Comparison of ENCODE assay signal across 8 cellular contexts in genomic region chr12:105561981-105562726, GRCh38.
DNase-seq lines count a peak whose midpoint lies in the region; ATAC-seq, FAIRE-seq and TF ChIP-seq lines count a peak whose summit lies in the region.

No MANE protein-coding gene starts in this region.

- no peak overlapping the region for H3K27ac Mint-ChIP-seq in activated naive CD8-positive, alpha-beta T cell treated with anti-CD3 and anti-CD28 coated beads, Interleukin-2, amount 50 U/mL, for 24 hours
- H3K27ac Mint-ChIP-seq in activated CD8-positive, alpha-beta T cell treated with anti-CD3 and anti-CD28 coated beads, Interleukin-2, amount 10 ng/mL, durations not matched to agents 7 days and 5 days = no peak overlapping the region

- no peaks in the 10 kb centered on the region for H3K36me3 Mint-ChIP-seq in activated naive CD8-positive, alpha-beta T cell treated with anti-CD3 and anti-CD28 coated beads, Interleukin-2, amount 50 U/mL, for 24 hours (ENCODE audit: low read depth)
- H3K36me3 Mint-ChIP-seq in activated CD8-positive, alpha-beta T cell treated with anti-CD3 and anti-CD28 coated beads, Interleukin-2, amount 10 ng/mL, durations not matched to agents 7 days and 5 days (ENCODE audit: low read depth) = no peaks in the 10 kb centered on the region

- H3K9me3 Mint-ChIP-seq in activated naive CD8-positive, alpha-beta T cell treated with anti-CD3 and anti-CD28 coated beads, Interleukin-2, amount 50 U/mL, for 24 hours = no peaks in the 10 kb centered on the region
- H3K9me3 Mint-ChIP-seq in activated CD8-positive, alpha-beta T cell treated with anti-CD3 and anti-CD28 coated beads, Interleukin-2, amount 10 ng/mL, durations not matched to agents 7 days and 5 days (ENCODE audit: insufficient read depth) = no peaks in the 10 kb centered on the region

- in situ Hi-C loops in Panc1 (cut with HindIII; ENCODE audit: low pct_unique_long_range_greater_than_20kb, low sequenced_read_pairs) = no loop called here

- H3K27me3 Mint-ChIP-seq in activated naive CD8-positive, alpha-beta T cell treated with anti-CD3 and anti-CD28 coated beads, Interleukin-2, amount 50 U/mL, for 24 hours = no peaks in the 10 kb centered on the region
- H3K27me3 Mint-ChIP-seq in activated CD8-positive, alpha-beta T cell treated with anti-CD3 and anti-CD28 coated beads, Interleukin-2, amount 10 ng/mL, durations not matched to agents 7 days and 5 days (ENCODE audit: low read depth) = peaks cover 3% of the 10 kb centered on the region

- H3K36me3 ChIP-seq in Panc1 (ENCODE audit: control insufficient read depth, insufficient read depth, low read length) = no peaks in the 10 kb centered on the region

- peak overlapping the region; percentile 92 for H3K27ac ChIP-seq in Panc1 (ENCODE audit: low read length)
- H3K27ac ChIP-seq in foreskin keratinocyte = peak overlapping the region; percentile 87

- no peaks in the 10 kb centered on the region; the same call in 1 of the 2 replicates for H3K9me3 ChIP-seq in Panc1 (ENCODE audit: control insufficient read depth, insufficient read depth, low read depth, low read length)

- no peaks in the 10 kb centered on the region for H3K4me1 Mint-ChIP-seq in activated naive CD8-positive, alpha-beta T cell treated with anti-CD3 and anti-CD28 coated beads, Interleukin-2, amount 50 U/mL, for 24 hours
- H3K4me1 Mint-ChIP-seq in activated CD8-positive, alpha-beta T cell treated with anti-CD3 and anti-CD28 coated beads, Interleukin-2, amount 10 ng/mL, durations not matched to agents 7 days and 5 days (ENCODE audit: low read depth) = no peaks in the 10 kb centered on the region

- FAIRE-seq in H54 (lab: Jason Lieb, UNC) (peak; percentile 15), GM12891 (lab: Jason Lieb, UNC) (no peak)

- TF ChIP-seq CTCF in Panc1 (IDR thresholded peaks at IDR 0.05) = no peak
- TF ChIP-seq CTCF in foreskin keratinocyte (conservative IDR thresholded peaks at IDR 0.05) = peak; percentile 9

- POLR2A ChIA-PET in Panc1 (lab: Charles Lee) = no interaction called here
- POLR2A ChIA-PET in activated CD8-positive, alpha-beta T cell treated with anti-CD3 and anti-CD28 coated beads, Interleukin-2, amount 10 ng/mL, durations not matched to agents 7 days and 5 days (lab: Charles Lee) = no interaction called here

- no peak for TF ChIP-seq POLR2A in H54 (IDR thresholded peaks at IDR 0.05; ENCODE audit: low read depth, low read length)
- no peak for TF ChIP-seq POLR2A in GM12891 (IDR thresholded peaks at IDR 0.05; ENCODE audit: low read depth, low read length)

- H3K4me3 ChIP-seq in Panc1 (ENCODE audit: low read depth in 2 of 2, low read length in 2 of 2) (peak overlapping the region; percentile 20 to 47), skeletal muscle cell (ENCODE audit: low read depth, low read length) (peak overlapping the region; percentile 12)

- no TSS peak for BruUV-seq in Panc1 (replicated peaks; lab: Mats Ljungman, UMichigan)

- CTCF ChIA-PET in Panc1 (lab: Charles Lee) = interaction anchor here (0.6 to 0.7 kb wide), 2 partner anchors 23 to 204 kb away, joined by 3 to 11 read pairs; no protein-coding TSS in a partner anchor
- CTCF ChIA-PET in activated CD8-positive, alpha-beta T cell treated with anti-CD3 and anti-CD28 coated beads, Interleukin-2, amount 10 ng/mL, durations not matched to agents 7 days and 5 days (lab: Charles Lee) = no interaction called here

- intact Hi-C loops in Panc1 (cut with micrococcal nuclease; ENCODE audit: unreplicated experiment) = no loop called here

- no peak overlapping the region for H3K4me3 Mint-ChIP-seq in activated naive CD8-positive, alpha-beta T cell treated with anti-CD3 and anti-CD28 coated beads, Interleukin-2, amount 50 U/mL, for 24 hours
- no peak overlapping the region for H3K4me3 Mint-ChIP-seq in activated CD8-positive, alpha-beta T cell treated with anti-CD3 and anti-CD28 coated beads, Interleukin-2, amount 10 ng/mL, durations not matched to agents 7 days and 5 days

- DNase-seq in H54 (ENCODE audit: insufficient read length, low spot score) (peak; percentile 63), Panc1 (ENCODE audit: low read depth, low spot score) (peak; percentile 48), foreskin keratinocyte (peak; percentile 88 to 94), skeletal muscle cell (ENCODE audit: low read depth) (peak; percentile 61), GM12891 (ENCODE audit: insufficient read length, low spot score) (no peak)
- DNase-seq in stimulated activated CD4-positive, alpha-beta T cell treated with anti-CD3 and anti-CD28 coated beads, Interleukin-2, amount 100 ng/mL, for 48 hours = no peak
- DNase-seq in activated naive CD8-positive, alpha-beta T cell treated with anti-CD3 and anti-CD28 coated beads, Interleukin-2, amount 50 U/mL, for 24 hours = no peak
- DNase-seq in activated CD8-positive, alpha-beta T cell treated with anti-CD3 and anti-CD28 coated beads, Interleukin-2, amount 10 ng/mL, durations not matched to agents 7 days and 5 days = no peak

- peaks cover 19% of the 10 kb centered on the region for H3K4me1 ChIP-seq in Panc1 (ENCODE audit: control insufficient read depth, insufficient read depth, low read length)
- peaks cover 7% of the 10 kb centered on the region for H3K4me1 ChIP-seq in foreskin keratinocyte

- H3K27me3 ChIP-seq in Panc1 (ENCODE audit: control insufficient read depth, insufficient read depth, low read length) (no peaks in the 10 kb centered on the region), foreskin keratinocyte (no peaks in the 10 kb centered on the region)

- ATAC-seq in Panc1 (peak; percentile 95), foreskin keratinocyte (peak; percentile 94)
- no peak for ATAC-seq in activated naive CD8-positive, alpha-beta T cell treated with anti-CD3 and anti-CD28 coated beads, Interleukin-2, amount 50 U/mL, for 24 hours
- no peak for ATAC-seq in activated CD8-positive, alpha-beta T cell treated with anti-CD3 and anti-CD28 coated beads, Interleukin-2, amount 10 ng/mL, durations not matched to agents 7 days and 5 days

TF ChIP-seq in GM12891, 5 proteins besides CTCF, POLR2A, EP300 and RAD21:
- TF ChIP-seq SPI1 (IDR thresholded peaks at IDR 0.05; ENCODE audit: low read depth, low read length) (no peak), TAF1 (IDR thresholded peaks at IDR 0.05; ENCODE audit: low read depth, low read length) (no peak), POLR2AphosphoS5 (IDR thresholded peaks at IDR 0.05; ENCODE audit: low read depth, low read length) (no peak), POU2F2 (IDR thresholded peaks at IDR 0.05; ENCODE audit: low read depth, low read length) (no peak), PAX5 (IDR thresholded peaks at IDR 0.05; ENCODE audit: insufficient read depth, low read length, severe bottlenecking) (no peak)

Comparison
In these comparisons a context has a peak if more than half of its experiments do, and no peak if none do; other contexts are left out.
1. DNase-seq: peak in H54 (single experiment), Panc1 (single experiment), foreskin keratinocyte (2 of 2) and skeletal muscle cell (single experiment); none in stimulated activated CD4-positive, alpha-beta T cell treated with anti-CD3 and anti-CD28 coated beads, Interleukin-2, amount 100 ng/mL, for 48 hours (0 of 2), activated naive CD8-positive, alpha-beta T cell treated with anti-CD3 and anti-CD28 coated beads, Interleukin-2, amount 50 U/mL, for 24 hours (single experiment), activated CD8-positive, alpha-beta T cell treated with anti-CD3 and anti-CD28 coated beads, Interleukin-2, amount 10 ng/mL, durations not matched to agents 7 days and 5 days (single experiment) and GM12891 (single experiment).
2. ATAC-seq: peak in Panc1 (single experiment) and foreskin keratinocyte (single experiment); none in activated naive CD8-positive, alpha-beta T cell treated with anti-CD3 and anti-CD28 coated beads, Interleukin-2, amount 50 U/mL, for 24 hours (single experiment) and activated CD8-positive, alpha-beta T cell treated with anti-CD3 and anti-CD28 coated beads, Interleukin-2, amount 10 ng/mL, durations not matched to agents 7 days and 5 days (single experiment).